Comparison of ENCODE assay signal across 23 cellular contexts in the genomic region with DNA sequence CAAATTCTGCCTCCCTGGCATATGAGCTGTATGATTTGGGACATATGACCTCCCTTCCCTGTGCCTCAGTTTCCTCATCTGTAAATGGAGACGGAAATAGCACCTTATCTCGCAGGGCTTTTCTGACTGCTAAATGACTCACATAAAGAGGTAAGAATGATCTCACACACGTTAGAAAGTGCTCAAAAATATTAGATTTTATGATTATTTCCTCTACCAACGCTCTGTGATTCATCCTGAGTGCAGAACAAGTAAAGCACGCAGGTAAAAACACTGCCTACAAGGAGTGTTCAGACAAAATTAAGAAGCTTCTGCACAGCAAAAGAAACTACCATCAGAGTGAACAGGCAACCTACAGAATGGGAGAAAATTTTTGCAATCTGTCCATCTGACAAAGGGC. TPM values are rescaled to one million over a fixed set of nuclear protein-coding genes. Genes with fewer than 3 reads are reported as not detected.
A peak's percentile ranks its signal among the peaks of the same experiment; 100 is the strongest.
DNase-seq lines count a peak whose midpoint lies in the region; ATAC-seq and TF ChIP-seq lines count a peak whose summit lies in the region.
"Had no signal": no experiment of that assay in that cellular context is flagged by ENCODE, and none has a peak within 500 bp of the region (broad histone marks: within the 10 kb centered on the region; RNA-seq: fewer than 3 reads in every experiment).

No MANE protein-coding gene starts in this region.

- H3K27me3 ChIP-seq in left ventricle myocardium inferior (ENCODE audit: low read depth) (no peaks in the 10 kb centered on the region), lung (ENCODE audit: control insufficient read depth, insufficient read depth) (no peaks in the 10 kb centered on the region), upper lobe of left lung (no peaks in the 10 kb centered on the region)
- H3K27me3 ChIP-seq: ovary, sigmoid colon had no signal

- H3K4me1 ChIP-seq in left ventricle myocardium inferior (peaks cover 84% of the 10 kb centered on the region), lung (ENCODE audit: control insufficient read depth in 2 of 2, insufficient read depth in 2 of 2, low read length in 2 of 2) (peaks cover 7 to 28% of the 10 kb centered on the region in 2 donors), upper lobe of left lung (peaks cover 8 to 55% (median 33%) of the 10 kb centered on the region in 4 donors)

- H3K9me3 ChIP-seq in left ventricle myocardium inferior (replicated peaks) (no peaks in the 10 kb centered on the region), lung (ENCODE audit: control insufficient read depth in 2 of 2, insufficient read depth in 1 of 2, low read length in 1 of 2) (no peaks in the 10 kb centered on the region), upper lobe of left lung (no peaks in the 10 kb centered on the region)
- H3K9me3 ChIP-seq: A549, ovary, sigmoid colon had no signal

- ATAC-seq in left cardiac atrium (no peak), lung (ENCODE audit: insufficient read depth, low FRiP score) (no peak), upper lobe of left lung (ENCODE audit: low FRiP score in 2 of 2) (no peak)
- ATAC-seq: A549; activated CD4-positive, CD25-positive, alpha-beta regulatory T cell treated with anti-CD3 and anti-CD28 coated beads, Interleukin-2, amount 50 U/mL, for 24 hours; activated naive CD8-positive, alpha-beta T cell treated with anti-CD3 and anti-CD28 coated beads, Interleukin-2, amount 50 U/mL, for 24 hours; stimulated activated naive CD8-positive, alpha-beta T cell treated with anti-CD3 and anti-CD28 coated beads, Interleukin-15, amount 100 ng/mL, for 72 hours had no signal

- no peak for TF ChIP-seq EP300 in upper lobe of left lung (IDR thresholded peaks at IDR 0.05)

- 77 to 90% methylated on average over 5 of the region's 5 CpGs for whole genome bisulfite sequencing in lung, 2 donors
- 70 to 76% methylated on average over 5 of the region's 5 CpGs for WGBS in upper lobe of left lung, 2 donors

- H3K4me3 ChIP-seq in left ventricle myocardium inferior, result peak overlapping the region; percentile 63
- H3K4me3 ChIP-seq in lung, result no peak overlapping the region
- H3K4me3 ChIP-seq in upper lobe of left lung, result peak overlapping the region in 3 of 4 donors; percentile 25 to 43 (median 38)
- H3K4me3 ChIP-seq: A549, ovary, sigmoid colon had no signal

- TF ChIP-seq CTCF in left ventricle myocardium inferior (IDR thresholded peaks at IDR 0.05; ENCODE audit: borderline replicate concordance), result no peak
- TF ChIP-seq CTCF in lung (IDR thresholded peaks at IDR 0.05; ENCODE audit: control extremely low read depth, extremely low read depth), result no peak
- no peak for TF ChIP-seq CTCF in upper lobe of left lung (IDR thresholded peaks at IDR 0.05)

- intact Hi-C loops in left ventricle myocardium inferior (cut with micrococcal nuclease), result no loop called here
- intact Hi-C loops in left cardiac atrium (cut with DNase I), result no loop called here

- no peak for DNase-seq in left ventricle myocardium inferior
- DNase-seq in left cardiac atrium, result no peak
- DNase-seq in epithelial cell of prostate (ENCODE audit: low read depth, low spot score), result no peak
- DNase-seq in lung (ENCODE audit: low spot score), result no peak
- no peak for DNase-seq in upper lobe of left lung
- no peak for DNase-seq in middle frontal gyrus (ENCODE audit: extremely low spot score, low spot score)
- no peak for DNase-seq in OCI-M1 (lab: John Stamatoyannopoulos, UW)
- no peak for DNase-seq in activated CD4-positive, CD25-positive, alpha-beta regulatory T cell (lab: John Stamatoyannopoulos, UW)
- DNase-seq: activated CD4-positive, alpha-beta memory T cell treated with anti-CD3 and anti-CD28 coated beads, Interleukin-2, amount 10 ng/mL, durations not matched to agents 7 days and 5 days; activated effector memory CD4-positive, alpha-beta T cell treated with anti-CD3 and anti-CD28 coated beads, Interleukin-2, amount 50 U/mL, for 16 hours; activated naive CD8-positive, alpha-beta T cell treated with anti-CD3 and anti-CD28 coated beads, Interleukin-2, amount 50 U/mL, for 24 hours; DMS153; effector memory CD8-positive, alpha-beta T cell; NCI-H1417 treated with DMSO at 0.1 percent for 48 hours; NCI-H2081 treated with DMSO at 0.1 percent for 48 hours; ovary; SHP77 treated with DMSO at 0.1 percent for 48 hours; sigmoid colon; stimulated activated naive CD8-positive, alpha-beta T cell treated with anti-CD3 and anti-CD28 coated beads, Interleukin-15, amount 100 ng/mL, for 72 hours; T-helper 9 cell had no signal

- TF ChIP-seq POLR2A in upper lobe of left lung (IDR thresholded peaks at IDR 0.05), result no peak

- H3K36me3 ChIP-seq in left ventricle myocardium inferior (peaks cover 38% of the 10 kb centered on the region), lung (ENCODE audit: control insufficient read depth in 2 of 2, insufficient read depth in 2 of 2, low read length in 2 of 2) (peaks cover 2 to 10% of the 10 kb centered on the region in 2 donors), upper lobe of left lung (peaks cover 0 to 28% (median 9%) of the 10 kb centered on the region in 4 donors)
- H3K36me3 ChIP-seq: ovary, sigmoid colon had no signal

- peak overlapping the region; percentile 95 for H3K27ac ChIP-seq in left ventricle myocardium inferior (replicated peaks)
- peak overlapping the region; percentile 36 for H3K27ac ChIP-seq in epithelial cell of prostate
- H3K27ac ChIP-seq in lung (ENCODE audit: low read depth in 1 of 2, low read length in 1 of 2), result peak overlapping the region; percentile 60 to 61
- peak overlapping the region in 3 of 4 donors; percentile 25 to 85 (median 80) for H3K27ac ChIP-seq in upper lobe of left lung
- H3K27ac ChIP-seq: A549, HL-60, ovary, sigmoid colon had no signal

RNA-seq across cellular contexts. Expression of gene ACSL1, which starts 21.1 kb away (rescaled TPM):
- 316 TPM for total RNA-seq in left ventricle myocardium inferior
- 100 to 1,000 TPM; 297 to 380 TPM for total RNA-seq in left cardiac atrium
- total RNA-seq in lung, result 100 to 1,000 TPM in 1 of 2 donors, 10 to 100 TPM in 1; 89.5 to 242 TPM
- 100 to 1,000 TPM; 134 to 731 TPM for polyA plus RNA-seq in lung
- 100 to 1,000 TPM; 208 to 306 (median 234) TPM for total RNA-seq in upper lobe of left lung

Comparison
In these comparisons a context has a peak if more than half of its experiments do, and no peak if none do; other contexts are left out.
1. H3K27ac ChIP-seq: peak in every context shown above with its lines; median percentile 95 in left ventricle myocardium inferior; 80 in upper lobe of left lung; 60 in lung; 36 in epithelial cell of prostate.